14 cellular contexts compared by ENCODE assay signal in the genomic region with DNA sequence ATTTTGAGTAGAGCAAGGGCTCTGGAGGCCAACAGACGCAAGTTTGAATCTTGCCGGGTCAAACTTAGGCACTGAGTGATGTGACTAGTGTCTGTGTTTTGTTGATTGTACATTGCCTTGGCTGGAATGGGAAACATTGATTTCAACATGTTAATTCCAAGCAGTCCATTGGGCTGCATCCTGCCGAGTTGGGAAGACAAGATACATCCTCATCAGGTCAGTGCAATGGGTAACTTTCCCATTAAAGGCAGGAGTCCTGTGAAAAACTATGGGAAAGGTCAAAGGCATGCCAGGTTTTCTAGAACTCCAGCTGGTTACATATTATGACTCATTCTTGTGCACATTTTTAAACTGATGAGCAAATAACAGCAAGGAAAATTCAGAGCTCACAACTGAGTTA.
DNase-seq lines count a peak whose midpoint lies in the region; ATAC-seq, FAIRE-seq and TF ChIP-seq lines count a peak whose summit lies in the region.
"Had no signal": no experiment of that assay in that cellular context is flagged by ENCODE, and none has a peak within 500 bp of the region (broad histone marks: within the 10 kb centered on the region; RNA-seq: fewer than 3 reads in every experiment).

No MANE protein-coding gene starts in this region.

- peak in 1 of 2 donors; percentile 17 for TF ChIP-seq RAD21 in liver (IDR thresholded peaks at IDR 0.05)

- WGBS in liver, result 61% methylated on average over 3 of the region's 3 CpGs

- H3K36me3 ChIP-seq in bronchial epithelial cell (ENCODE audit: control insufficient read depth, insufficient read depth, low read length), result no peaks in the 10 kb centered on the region
- H3K36me3 ChIP-seq in liver (ENCODE audit: control insufficient read depth in 4 of 4, insufficient read depth in 3 of 4, low read depth in 1 of 4, low read length in 3 of 4), result no peaks in the 10 kb centered on the region

- H3K27ac ChIP-seq in liver (ENCODE audit: low read depth in 1 of 2, low read length in 2 of 2), result no peak overlapping the region

- H3K9me3 ChIP-seq in liver (ENCODE audit: control insufficient read depth in 4 of 4, low read length in 3 of 4), result peaks cover 0 to 3% (median 0%) of the 10 kb centered on the region in 4 donors

- peak; percentile 48 for DNase-seq in AG20443 (ENCODE audit: low spot score)
- DNase-seq in HTR-8/SVneo (ENCODE audit: insufficient read length, low spot score), result no peak
- DNase-seq in bronchial epithelial cell (ENCODE audit: low read depth), result peak; percentile 85
- DNase-seq in hypothalamus (lab: John Stamatoyannopoulos, UW), result no peak
- DNase-seq in NCI-H1092 treated with DMSO at 0.1 percent for 48 hours (lab: John Stamatoyannopoulos, UW), result no peak
- DNase-seq in NCI-H2227 (lab: John Stamatoyannopoulos, UW; ENCODE audit: unreplicated experiment), result no peak
- DNase-seq: activated CD4-positive, alpha-beta T cell treated with anti-CD3 and anti-CD28 coated beads for 48 hours; activated naive CD8-positive, alpha-beta T cell treated with anti-CD3 and anti-CD28 coated beads, Interleukin-2, amount 50 U/mL, for 24 hours; DMS79 treated with DMSO at 0.1 percent for 48 hours; NCI-H187; stimulated activated CD4-positive, alpha-beta T cell treated with anti-CD3 and anti-CD28 coated beads, Interleukin-2, amount 100 ng/mL, for 24 hours had no signal

- H3K9ac ChIP-seq in liver (ENCODE audit: low read depth in 1 of 2, low read length in 2 of 2), result no peak overlapping the region

- H3K27me3 ChIP-seq in bronchial epithelial cell (ENCODE audit: control insufficient read depth, insufficient read depth, low read length), result no peaks in the 10 kb centered on the region
- no peaks in the 10 kb centered on the region for H3K27me3 ChIP-seq in liver (ENCODE audit: control insufficient read depth in 4 of 4, insufficient read depth in 4 of 4, low read length in 3 of 4)

- H3K4me1 ChIP-seq in liver (ENCODE audit: control insufficient read depth in 4 of 4, insufficient read depth in 4 of 4, low read length in 3 of 4), result peaks cover 0 to 3% (median 0%) of the 10 kb centered on the region in 4 donors

- H3K4me3 ChIP-seq in bronchial epithelial cell (ENCODE audit: low read depth, low read length) (no peak overlapping the region), liver (ENCODE audit: low read depth in 1 of 3, low read length in 3 of 3) (no peak overlapping the region)

- TF ChIP-seq CTCF in bronchial epithelial cell (IDR thresholded peaks at IDR 0.05; ENCODE audit: insufficient read depth, low read length, severe bottlenecking) (no peak), liver (IDR thresholded peaks at IDR 0.05; ENCODE audit: low read depth, low read length, missing input control) (no peak)

- FAIRE-seq in HTR-8/SVneo (lab: Jason Lieb, UNC) (peak; percentile 71), bronchial epithelial cell (lab: Jason Lieb, UNC) (no peak)

- ATAC-seq in HG02588 (IDR thresholded peaks at IDR 0.05; ENCODE audit: unreplicated experiment), result no peak
- ATAC-seq: activated naive CD8-positive, alpha-beta T cell treated with anti-CD3 and anti-CD28 coated beads, Interleukin-2, amount 50 U/mL, for 24 hours; Panc1 had no signal

TF ChIP-seq in liver, 16 proteins besides CTCF, POLR2A, EP300 and RAD21:
- no peak for TF ChIP-seq YY1 (IDR thresholded peaks at IDR 0.05)
- TF ChIP-seq JUND (IDR thresholded peaks at IDR 0.05), result peak in 1 of 2 donors; percentile 93
- TF ChIP-seq, protein P1, sequence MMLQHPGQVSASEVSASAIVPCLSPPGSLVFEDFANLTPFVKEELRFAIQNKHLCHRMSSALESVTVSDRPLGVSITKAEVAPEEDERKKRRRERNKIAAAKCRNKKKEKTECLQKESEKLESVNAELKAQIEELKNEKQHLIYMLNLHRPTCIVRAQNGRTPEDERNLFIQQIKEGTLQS (IDR thresholded peaks at IDR 0.05), result no peak
- TF ChIP-seq EGR1 (IDR thresholded peaks at IDR 0.05; ENCODE audit: low read depth in 2 of 2), result no peak
- peak; percentile 32 for TF ChIP-seq SP1 (IDR thresholded peaks at IDR 0.05)
- peak in 1 of 2 donors; percentile 53 for TF ChIP-seq HNF4A (conservative IDR thresholded peaks at IDR 0.05)
- peak; percentile 5 for TF ChIP-seq FOXA2 (IDR thresholded peaks at IDR 0.05)
- TF ChIP-seq FOXA1 (IDR thresholded peaks at IDR 0.05), result no peak
- TF ChIP-seq RXRA (IDR thresholded peaks at IDR 0.05), result peak; percentile 39 to 84
- TF ChIP-seq, protein P2, sequence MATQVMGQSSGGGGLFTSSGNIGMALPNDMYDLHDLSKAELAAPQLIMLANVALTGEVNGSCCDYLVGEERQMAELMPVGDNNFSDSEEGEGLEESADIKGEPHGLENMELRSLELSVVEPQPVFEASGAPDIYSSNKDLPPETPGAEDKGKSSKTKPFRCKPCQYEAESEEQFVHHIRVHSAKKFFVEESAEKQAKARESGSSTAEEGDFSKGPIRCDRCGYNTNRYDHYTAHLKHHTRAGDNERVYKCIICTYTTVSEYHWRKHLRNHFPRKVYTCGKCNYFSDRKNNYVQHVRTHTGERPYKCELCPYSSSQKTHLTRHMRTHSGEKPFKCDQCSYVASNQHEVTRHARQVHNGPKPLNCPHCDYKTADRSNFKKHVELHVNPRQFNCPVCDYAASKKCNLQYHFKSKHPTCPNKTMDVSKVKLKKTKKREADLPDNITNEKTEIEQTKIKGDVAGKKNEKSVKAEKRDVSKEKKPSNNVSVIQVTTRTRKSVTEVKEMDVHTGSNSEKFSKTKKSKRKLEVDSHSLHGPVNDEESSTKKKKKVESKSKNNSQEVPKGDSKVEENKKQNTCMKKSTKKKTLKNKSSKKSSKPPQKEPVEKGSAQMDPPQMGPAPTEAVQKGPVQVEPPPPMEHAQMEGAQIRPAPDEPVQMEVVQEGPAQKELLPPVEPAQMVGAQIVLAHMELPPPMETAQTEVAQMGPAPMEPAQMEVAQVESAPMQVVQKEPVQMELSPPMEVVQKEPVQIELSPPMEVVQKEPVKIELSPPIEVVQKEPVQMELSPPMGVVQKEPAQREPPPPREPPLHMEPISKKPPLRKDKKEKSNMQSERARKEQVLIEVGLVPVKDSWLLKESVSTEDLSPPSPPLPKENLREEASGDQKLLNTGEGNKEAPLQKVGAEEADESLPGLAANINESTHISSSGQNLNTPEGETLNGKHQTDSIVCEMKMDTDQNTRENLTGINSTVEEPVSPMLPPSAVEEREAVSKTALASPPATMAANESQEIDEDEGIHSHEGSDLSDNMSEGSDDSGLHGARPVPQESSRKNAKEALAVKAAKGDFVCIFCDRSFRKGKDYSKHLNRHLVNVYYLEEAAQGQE (IDR thresholded peaks at IDR 0.05), result peak; percentile 21
- TF ChIP-seq, protein P3, sequence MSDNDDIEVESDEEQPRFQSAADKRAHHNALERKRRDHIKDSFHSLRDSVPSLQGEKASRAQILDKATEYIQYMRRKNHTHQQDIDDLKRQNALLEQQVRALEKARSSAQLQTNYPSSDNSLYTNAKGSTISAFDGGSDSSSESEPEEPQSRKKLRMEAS (IDR thresholded peaks at IDR 0.05), result no peak
- no peak for TF ChIP-seq NR2F2 (IDR thresholded peaks at IDR 0.05)
- TF ChIP-seq GABPA (IDR thresholded peaks at IDR 0.05 in 1 of 2, conservative IDR thresholded peaks at IDR 0.05 in 1 of 2), result no peak
- TF ChIP-seq, protein P4, sequence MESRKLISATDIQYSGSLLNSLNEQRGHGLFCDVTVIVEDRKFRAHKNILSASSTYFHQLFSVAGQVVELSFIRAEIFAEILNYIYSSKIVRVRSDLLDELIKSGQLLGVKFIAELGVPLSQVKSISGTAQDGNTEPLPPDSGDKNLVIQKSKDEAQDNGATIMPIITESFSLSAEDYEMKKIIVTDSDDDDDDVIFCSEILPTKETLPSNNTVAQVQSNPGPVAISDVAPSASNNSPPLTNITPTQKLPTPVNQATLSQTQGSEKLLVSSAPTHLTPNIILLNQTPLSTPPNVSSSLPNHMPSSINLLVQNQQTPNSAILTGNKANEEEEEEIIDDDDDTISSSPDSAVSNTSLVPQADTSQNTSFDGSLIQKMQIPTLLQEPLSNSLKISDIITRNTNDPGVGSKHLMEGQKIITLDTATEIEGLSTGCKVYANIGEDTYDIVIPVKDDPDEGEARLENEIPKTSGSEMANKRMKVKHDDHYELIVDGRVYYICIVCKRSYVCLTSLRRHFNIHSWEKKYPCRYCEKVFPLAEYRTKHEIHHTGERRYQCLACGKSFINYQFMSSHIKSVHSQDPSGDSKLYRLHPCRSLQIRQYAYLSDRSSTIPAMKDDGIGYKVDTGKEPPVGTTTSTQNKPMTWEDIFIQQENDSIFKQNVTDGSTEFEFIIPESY (IDR thresholded peaks at IDR 0.05), result no peak
- TF ChIP-seq HNF4G (IDR thresholded peaks at IDR 0.05), result no peak
- no peak for TF ChIP-seq TAF1 (conservative IDR thresholded peaks at IDR 0.05)

Comparison
In these comparisons a context has a peak if more than half of its experiments do, and no peak if none do; other contexts are left out.
1. DNase-seq: peak in AG20443 (single experiment) and bronchial epithelial cell (single experiment); none in HTR-8/SVneo (single experiment), hypothalamus (0 of 51), NCI-H1092 treated with DMSO at 0.1 percent for 48 hours (single experiment) and NCI-H2227 (single experiment).